In the genomic region with DNA sequence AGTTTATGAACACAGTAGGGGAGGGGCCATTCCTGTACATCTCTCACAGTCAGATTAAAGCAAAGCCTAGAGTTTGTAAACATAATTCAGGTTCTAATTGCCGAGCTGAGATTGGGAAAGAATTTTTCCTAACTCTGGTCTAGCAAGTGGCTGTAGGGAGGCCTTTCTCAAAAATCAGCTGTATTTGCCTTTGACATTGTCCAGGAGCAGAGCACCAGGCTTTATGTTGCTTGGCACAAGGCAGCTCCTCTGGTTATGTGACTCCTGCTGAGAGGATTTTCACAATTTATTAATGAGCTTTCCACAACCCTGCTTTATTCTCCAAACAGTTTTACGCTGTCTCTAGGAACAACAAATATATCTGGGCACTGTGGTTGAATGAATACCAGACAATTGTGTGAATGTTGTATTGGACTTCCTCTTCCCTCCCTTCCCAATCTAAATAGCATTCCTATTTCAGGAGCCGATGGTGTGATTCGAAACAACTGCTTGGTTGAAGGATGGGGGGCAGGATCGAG, we compare ENCODE assay signal across 21 cellular contexts. TPM values are rescaled to one million over a fixed set of nuclear protein-coding genes. Genes with fewer than 3 reads are reported as not detected.
"Had no signal": no experiment of that assay in that cellular context is flagged by ENCODE, and none has a peak within 500 bp of the region (broad histone marks: within the 10 kb centered on the region; RNA-seq: fewer than 3 reads in every experiment).

No MANE protein-coding gene starts in this region.

- H3K27ac Mint-ChIP-seq: activated B cell treated with CpG ODN at 0.5 μM for 24 hours; activated CD4-positive, alpha-beta memory T cell treated with anti-CD3 and anti-CD28 coated beads, Interleukin-2, amount 10 ng/mL, durations not matched to agents 7 days and 5 days; activated CD8-positive, alpha-beta memory T cell treated with anti-CD3 and anti-CD28 coated beads, Interleukin-2, amount 10 ng/mL, durations not matched to agents 7 days and 5 days; activated naive CD4-positive, alpha-beta T cell treated with anti-CD3 and anti-CD28 coated beads for 36 hours; activated T-helper 2 cell treated with anti-CD3 and anti-CD28 coated beads, Interferon-gamma antibody, Interleukin-2, Interleukin-4, amounts not matched to agents 10 μg/mL and 5 μg/mL and 100 μg/mL, durations not matched to agents 14 hours and 24 hours and 36 hours; dendritic cell treated with granulocyte-macrophage colony-stimulating factor and Interleukin-4, amounts not matched to agents 40 ng/mL and 50 ng/mL, for 4 days; T-cell had no signal

- DNase-seq: activated B cell treated with CpG ODN at 0.5 μM for 24 hours; activated CD4-positive, alpha-beta memory T cell treated with anti-CD3 and anti-CD28 coated beads, Interleukin-2, amount 10 ng/mL, durations not matched to agents 7 days and 5 days; activated CD4-positive, alpha-beta T cell treated with anti-CD3 and anti-CD28 coated beads for 48 hours; activated CD8-positive, alpha-beta memory T cell treated with anti-CD3 and anti-CD28 coated beads, Interleukin-2, amount 10 ng/mL, durations not matched to agents 7 days and 5 days; activated naive CD4-positive, alpha-beta T cell treated with anti-CD3 and anti-CD28 coated beads for 36 hours; aorta; effector CD8-positive, alpha-beta T cell; mesendoderm; naive thymus-derived CD4-positive, alpha-beta T cell; pancreas; spleen; stimulated activated naive CD4-positive, alpha-beta T cell; T-cell; thyroid gland; uterus had no signal

- H3K4me3 ChIP-seq: cardiac muscle cell, esophagus muscularis mucosa, pancreas, spleen, thyroid gland, uterus had no signal

- H3K4me1 Mint-ChIP-seq: activated B cell treated with CpG ODN at 0.5 μM for 24 hours, T-cell had no signal

- H3K4me1 ChIP-seq: pancreas, spleen, thyroid gland, uterus had no signal

- H3K4me3 Mint-ChIP-seq: activated B cell treated with CpG ODN at 0.5 μM for 24 hours; activated CD4-positive, alpha-beta memory T cell treated with anti-CD3 and anti-CD28 coated beads, Interleukin-2, amount 10 ng/mL, durations not matched to agents 7 days and 5 days; activated CD8-positive, alpha-beta memory T cell treated with anti-CD3 and anti-CD28 coated beads, Interleukin-2, amount 10 ng/mL, durations not matched to agents 7 days and 5 days; activated naive CD4-positive, alpha-beta T cell treated with anti-CD3 and anti-CD28 coated beads for 36 hours; dendritic cell treated with granulocyte-macrophage colony-stimulating factor and Interleukin-4, amounts not matched to agents 40 ng/mL and 50 ng/mL, for 4 days; naive thymus-derived CD4-positive, alpha-beta T cell; T-cell had no signal

- H3K9me3 ChIP-seq: esophagus muscularis mucosa, pancreas, spleen, thyroid gland, uterus had no signal

- FAIRE-seq: endothelial cell of umbilical vein, pancreas had no signal

- ATAC-seq: activated CD8-positive, alpha-beta memory T cell treated with anti-CD3 and anti-CD28 coated beads, Interleukin-2, amount 10 ng/mL, durations not matched to agents 7 days and 5 days; naive thymus-derived CD4-positive, alpha-beta T cell; pancreas; T-cell had no signal

- H3K36me3 ChIP-seq: uterus had no signal

- H3K9me3 Mint-ChIP-seq: activated B cell treated with CpG ODN at 0.5 μM for 24 hours; activated CD4-positive, alpha-beta memory T cell treated with anti-CD3 and anti-CD28 coated beads, Interleukin-2, amount 10 ng/mL, durations not matched to agents 7 days and 5 days; activated naive CD4-positive, alpha-beta T cell treated with anti-CD3 and anti-CD28 coated beads for 36 hours; activated T-helper 2 cell treated with anti-CD3 and anti-CD28 coated beads, Interferon-gamma antibody, Interleukin-2, Interleukin-4, amounts not matched to agents 10 μg/mL and 5 μg/mL and 100 μg/mL, durations not matched to agents 14 hours and 24 hours and 36 hours; dendritic cell treated with granulocyte-macrophage colony-stimulating factor and Interleukin-4, amounts not matched to agents 40 ng/mL and 50 ng/mL, for 4 days; naive thymus-derived CD4-positive, alpha-beta T cell; T-cell had no signal

- H3K27me3 Mint-ChIP-seq: activated B cell treated with CpG ODN at 0.5 μM for 24 hours; activated CD4-positive, alpha-beta memory T cell treated with anti-CD3 and anti-CD28 coated beads, Interleukin-2, amount 10 ng/mL, durations not matched to agents 7 days and 5 days; activated CD8-positive, alpha-beta memory T cell treated with anti-CD3 and anti-CD28 coated beads, Interleukin-2, amount 10 ng/mL, durations not matched to agents 7 days and 5 days; dendritic cell treated with granulocyte-macrophage colony-stimulating factor and Interleukin-4, amounts not matched to agents 40 ng/mL and 50 ng/mL, for 4 days; naive thymus-derived CD4-positive, alpha-beta T cell; T-cell had no signal

- H3K27me3 ChIP-seq: cardiac muscle cell, esophagus muscularis mucosa, pancreas, spleen, thyroid gland, uterus had no signal

- H3K27ac ChIP-seq: cardiac muscle cell, pancreas, spleen, thyroid gland, uterus had no signal

RNA-seq across cellular contexts. Expression of a gene that starts 23.9 kb away (rescaled TPM):
- total RNA-seq: activated CD4-positive, alpha-beta memory T cell treated with anti-CD3 and anti-CD28 coated beads, Interleukin-2, amount 10 ng/mL, durations not matched to agents 7 days and 5 days; activated naive CD4-positive, alpha-beta T cell treated with anti-CD3 and anti-CD28 coated beads for 36 hours; activated T-helper 2 cell treated with anti-CD3 and anti-CD28 coated beads, Interferon-gamma antibody, Interleukin-2, Interleukin-4, amounts not matched to agents 10 μg/mL and 5 μg/mL and 100 μg/mL, durations not matched to agents 14 hours and 24 hours and 36 hours; cardiac muscle cell; chondrocyte; endothelial cell of umbilical vein had no signal
- polyA plus RNA-seq: cardiac muscle cell, endothelial cell of umbilical vein had no signal
